Comparison of ENCODE assay signal across 18 cellular contexts in the genomic region with DNA sequence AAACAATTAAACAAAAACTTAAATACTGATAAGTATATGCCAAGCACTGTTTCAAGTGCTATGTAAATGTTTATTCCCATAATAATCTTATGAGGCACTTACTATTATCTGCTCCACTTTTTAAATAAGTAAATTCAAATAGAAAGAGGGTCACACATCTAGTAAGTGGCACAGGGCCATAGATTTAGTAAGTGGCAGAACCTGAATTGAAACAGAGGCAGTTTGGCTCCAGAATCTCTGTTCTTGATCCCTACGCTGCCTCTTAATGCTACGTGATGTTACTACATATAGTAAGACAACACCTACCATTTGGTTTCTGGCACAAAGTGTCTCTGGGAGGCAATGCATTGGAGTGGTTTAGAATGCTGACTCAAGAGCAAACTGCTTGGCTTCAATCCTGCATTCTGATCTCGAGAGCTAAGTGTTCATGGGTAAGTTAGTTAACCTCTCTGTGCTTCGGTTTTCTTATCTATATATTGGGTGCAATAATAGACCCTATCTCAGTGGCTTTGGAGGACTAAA.
"Had no signal": no experiment of that assay in that cellular context is flagged by ENCODE, and none has a peak within 500 bp of the region (broad histone marks: within the 10 kb centered on the region; RNA-seq: fewer than 3 reads in every experiment).

No MANE protein-coding gene starts in this region.

- H3K9me3 Mint-ChIP-seq: activated B cell treated with CpG ODN at 0.5 μM for 24 hours; activated CD4-positive, alpha-beta T cell treated with anti-CD3 and anti-CD28 coated beads, Interleukin-2, amount 10 ng/mL, durations not matched to agents 24 days and 14 days; dendritic cell treated with granulocyte-macrophage colony-stimulating factor and Interleukin-4, amounts not matched to agents 40 ng/mL and 50 ng/mL, for 4 days; type B pancreatic cell had no signal

- H3K27ac Mint-ChIP-seq: activated B cell treated with CpG ODN at 0.5 μM for 24 hours; activated CD4-positive, alpha-beta T cell treated with anti-CD3 and anti-CD28 coated beads, Interleukin-2, amount 10 ng/mL, durations not matched to agents 24 days and 14 days; activated naive CD4-positive, alpha-beta T cell treated with anti-CD3 and anti-CD28 coated beads for 36 hours; activated T-helper 17 cell treated with anti-CD3 and anti-CD28 coated beads, Interleukin-2, amount 50 U/mL, for 72 hours; brain; dendritic cell treated with granulocyte-macrophage colony-stimulating factor and Interleukin-4, amounts not matched to agents 40 ng/mL and 50 ng/mL, for 4 days; natural killer cell; T-helper 17 cell; type B pancreatic cell had no signal

- H3K27ac ChIP-seq: suprapubic skin had no signal

- H3K9me3 ChIP-seq: mucosa of descending colon, suprapubic skin had no signal

- H3K27me3 ChIP-seq: suprapubic skin had no signal

- H3K27me3 Mint-ChIP-seq: activated B cell treated with CpG ODN at 0.5 μM for 24 hours; activated CD4-positive, alpha-beta T cell treated with anti-CD3 and anti-CD28 coated beads, Interleukin-2, amount 10 ng/mL, durations not matched to agents 24 days and 14 days; activated T-helper 17 cell treated with anti-CD3 and anti-CD28 coated beads, Interleukin-2, amount 50 U/mL, for 72 hours; brain; dendritic cell treated with granulocyte-macrophage colony-stimulating factor and Interleukin-4, amounts not matched to agents 40 ng/mL and 50 ng/mL, for 4 days; progenitor cell of endocrine pancreas; T-helper 17 cell; type B pancreatic cell had no signal

- H3K4me3 Mint-ChIP-seq: activated B cell treated with CpG ODN at 0.5 μM for 24 hours; activated CD4-positive, alpha-beta T cell treated with anti-CD3 and anti-CD28 coated beads, Interleukin-2, amount 10 ng/mL, durations not matched to agents 24 days and 14 days; activated naive CD4-positive, alpha-beta T cell treated with anti-CD3 and anti-CD28 coated beads for 36 hours; activated T-helper 17 cell treated with anti-CD3 and anti-CD28 coated beads, Interleukin-2, amount 50 U/mL, for 72 hours; brain; dendritic cell treated with granulocyte-macrophage colony-stimulating factor and Interleukin-4, amounts not matched to agents 40 ng/mL and 50 ng/mL, for 4 days; natural killer cell; T-helper 17 cell; type B pancreatic cell had no signal

- DNase-seq: activated B cell treated with CpG ODN at 0.5 μM for 24 hours; activated CD4-positive, alpha-beta T cell treated with anti-CD3 and anti-CD28 coated beads, Interleukin-2, amount 10 ng/mL, durations not matched to agents 24 days and 14 days; activated naive CD4-positive, alpha-beta T cell treated with anti-CD3 and anti-CD28 coated beads for 36 hours; erythroblast; hypothalamus; kidney glomerular epithelial cell; mammary epithelial cell; mucosa of descending colon; natural killer cell; stimulated activated naive CD4-positive, alpha-beta T cell treated with Interleukin-2 at 50 U/mL for 16 hours; T-helper 17 cell had no signal

- H3K36me3 ChIP-seq: suprapubic skin had no signal

- H3K36me3 Mint-ChIP-seq: brain, natural killer cell, type B pancreatic cell had no signal

- ATAC-seq: activated T-helper 17 cell treated with anti-CD3 and anti-CD28 coated beads, Interleukin-2, amount 50 U/mL, for 72 hours; mucosa of descending colon; natural killer cell; sciatic nerve; T-helper 17 cell had no signal

- H3K4me1 Mint-ChIP-seq: activated B cell treated with CpG ODN at 0.5 μM for 24 hours; activated CD4-positive, alpha-beta T cell treated with anti-CD3 and anti-CD28 coated beads, Interleukin-2, amount 10 ng/mL, durations not matched to agents 24 days and 14 days; activated T-helper 17 cell treated with anti-CD3 and anti-CD28 coated beads, Interleukin-2, amount 50 U/mL, for 72 hours; brain; natural killer cell; T-helper 17 cell had no signal

- H3K4me3 ChIP-seq: mucosa of descending colon, suprapubic skin had no signal
